ENCODE assay signal across 8 cellular contexts in the genomic region with DNA sequence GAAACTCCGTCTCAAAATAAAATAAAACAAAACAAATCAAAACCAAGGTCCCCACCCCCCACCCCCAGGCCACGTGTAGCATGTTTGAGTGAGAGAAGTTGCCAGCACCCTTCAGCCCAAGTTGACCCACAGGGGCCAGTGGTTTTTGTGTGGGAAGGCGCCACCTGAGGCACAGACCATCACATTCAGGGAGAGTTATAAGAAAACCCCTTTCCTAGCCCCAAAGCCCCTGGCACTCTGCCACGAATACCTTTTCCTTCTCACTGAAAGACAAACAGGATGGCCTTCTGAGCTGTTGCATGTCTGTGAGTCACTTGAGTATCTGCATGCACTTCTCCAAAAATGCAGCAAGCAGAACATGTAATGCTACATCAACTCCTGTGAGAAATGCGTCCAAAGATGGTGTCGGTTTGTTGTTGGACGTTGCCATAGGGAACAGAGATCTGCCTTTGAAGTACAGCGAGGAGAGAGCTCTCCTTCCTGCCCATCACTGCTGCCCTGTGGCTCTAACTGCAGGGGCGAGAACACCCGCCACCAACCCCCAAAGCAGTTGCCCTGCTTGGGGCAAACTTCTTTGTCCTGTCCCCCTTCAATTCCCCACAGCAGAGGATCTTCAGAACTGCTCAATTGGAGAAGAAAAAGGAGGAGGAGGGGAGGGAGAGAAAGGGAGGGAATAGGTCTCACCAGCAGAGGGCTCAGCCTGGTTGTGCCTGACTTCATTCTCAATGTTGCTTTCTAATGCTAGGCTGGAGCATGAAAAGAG. TPM values are rescaled to one million over a fixed set of nuclear protein-coding genes. Genes with fewer than 3 reads are reported as not detected.
DNase-seq lines count a peak whose midpoint lies in the region; ATAC-seq, FAIRE-seq and TF ChIP-seq lines count a peak whose summit lies in the region.

No MANE protein-coding gene starts in this region.

- H3K4me1 ChIP-seq in A549 = peaks cover 26% of the 10 kb centered on the region

- TF ChIP-seq POLR2A in A549 (IDR thresholded peaks at IDR 0.05; ENCODE audit: low read length) = no peak
- no peak for TF ChIP-seq POLR2A in GM12892 (IDR thresholded peaks at IDR 0.05; ENCODE audit: low read depth, low read length)

- peak; percentile 51 to 84 for ATAC-seq in A549
- ATAC-seq in HG03378 (IDR thresholded peaks at IDR 0.05; ENCODE audit: unreplicated experiment) = peak; percentile 44

- H3K4me3 ChIP-seq in A549 = no peak overlapping the region

- H3K4me3 Mint-ChIP-seq in endothelial cell (ENCODE audit: unreplicated experiment) = no peak overlapping the region

- FAIRE-seq in A549 (lab: Jason Lieb, UNC) (no peak), GM12892 (lab: Jason Lieb, UNC) (peak; percentile 98)

- CTCF ChIA-PET in A549 (lab: Yijun Ruan, JAX) = interaction anchor here (0.6 to 1.7 kb wide), 14 partner anchors 9 to 250 kb away, joined by 3 to 7 read pairs (median 3); no protein-coding TSS in a partner anchor

- peak; percentile 63 for TF ChIP-seq RAD21 in A549 (conservative IDR thresholded peaks at IDR 0.05 in 1 of 2, IDR thresholded peaks at IDR 0.05 in 1 of 2)

- POLR2A ChIA-PET in A549 (lab: Yijun Ruan, JAX) = no interaction called here

- DNase-seq in A549 (ENCODE audit: low read depth in 1 of 2, low spot score in 1 of 2) = peak; percentile 81 to 86
- peak; percentile 61 for DNase-seq in GM12892 (ENCODE audit: insufficient read length)
- peak; percentile 62 for DNase-seq in NOMO-1 treated with DMSO at 0.1 percent for 48 hours (lab: John Stamatoyannopoulos, UW; ENCODE audit: unreplicated experiment)
- peak; percentile 37 for DNase-seq in activated CD8-positive, alpha-beta memory T cell treated with anti-CD3 and anti-CD28 coated beads, Interleukin-2, amount 50 U/mL, for 1 hour (ENCODE audit: extremely low read depth)
- DNase-seq in endothelial cell (ENCODE audit: low spot score) = peak; percentile 48
- DNase-seq in mucosa of gallbladder (ENCODE audit: low spot score) = peak; percentile 58
- peak; percentile 70 for DNase-seq in stromal cell of bone marrow (ENCODE audit: low read depth)

- peaks cover 26% of the 10 kb centered on the region for H3K4me1 Mint-ChIP-seq in endothelial cell (ENCODE audit: unreplicated experiment)

- 49% methylated on average over 10 of the region's 10 CpGs for WGBS in A549 (ENCODE audit: missing lambda C conversion rate)

- TF ChIP-seq CTCF in A549 (IDR thresholded peaks at IDR 0.05) = peak; percentile 66
- TF ChIP-seq CTCF in endothelial cell (IDR thresholded peaks at IDR 0.05; ENCODE audit: unreplicated experiment) = peak; percentile 38

- H3K36me3 Mint-ChIP-seq in endothelial cell (ENCODE audit: low read depth, unreplicated experiment) = peaks cover 5% of the 10 kb centered on the region

- no peak for TF ChIP-seq EP300 in A549 (IDR thresholded peaks at IDR 0.05)

- H3K9me3 ChIP-seq in A549 = no peaks in the 10 kb centered on the region

- peak overlapping the region in 1 of 2 experiments; percentile 45; a peak in 2 of 6 replicates for H3K27ac ChIP-seq in A549

- H3K27ac Mint-ChIP-seq in endothelial cell (ENCODE audit: unreplicated experiment) = peak overlapping the region; percentile 91

- H3K9me3 Mint-ChIP-seq in endothelial cell (ENCODE audit: unreplicated experiment) = no peaks in the 10 kb centered on the region

- H3K27me3 Mint-ChIP-seq in endothelial cell (ENCODE audit: unreplicated experiment) = peaks cover 16% of the 10 kb centered on the region

- peak overlapping the region; percentile 42 for H3K4me2 ChIP-seq in A549

TF ChIP-seq in A549, 52 proteins besides CTCF, POLR2A, EP300 and RAD21:
- TF ChIP-seq HOXA7 (CRISPR knock-in tag; IDR thresholded peaks at IDR 0.05) (no peak), SMC3 (IDR thresholded peaks at IDR 0.05) (peak; percentile 72)

RNA-seq across cellular contexts. Expression of gene TRAF3, which starts 2.7 kb away (rescaled TPM):
- polyA plus RNA-seq in A549 (2011; rRNA removed) (22.9 and 25.5 TPM in 2 replicates), A549 (2017; fragmentation: RNase III; extraction: RNeasy Plus Mini Kit Qiagen cat#74134 plus additional on column Dnase treatment) (20.1 to 24.9 TPM (median 20.2 TPM) in 3 replicates)
- polyA plus RNA-seq in A549 (2012; cell fraction: cytosol; rRNA removed) = 22.5 and 25.4 TPM in 2 replicates
- 37.7 and 38.2 TPM in 2 replicates for polyA plus RNA-seq in A549 (2012; cell fraction: nucleus; rRNA removed)
- polyA minus RNA-seq in A549 (2011; rRNA and poly(A)+ RNA removed) = 54.6 and 56.1 TPM in 2 replicates
- polyA plus RNA-seq in GM12892 (2012; ENCODE audit: missing spikeins) = 53.6 TPM
- total RNA-seq in endothelial cell (ENCODE audit: unreplicated experiment) (9.7 TPM), mucosa of gallbladder (17.0 TPM)
